Comparison of ENCODE assay signal across 9 cellular contexts in genomic region chr13:50892162-50892944, GRCh38. TPM values are rescaled to one million over a fixed set of nuclear protein-coding genes. Genes with fewer than 3 reads are reported as not detected.
A peak's percentile ranks its signal among the peaks of the same experiment; 100 is the strongest.
DNase-seq lines count a peak whose midpoint lies in the region; ATAC-seq, FAIRE-seq and TF ChIP-seq lines count a peak whose summit lies in the region.
"Had no signal": no experiment of that assay in that cellular context is flagged by ENCODE, and none has a peak within 500 bp of the region (broad histone marks: within the 10 kb centered on the region; RNA-seq: fewer than 3 reads in every experiment).

No MANE protein-coding gene starts in this region.

- peaks cover 41% of the 10 kb centered on the region for H3K4me1 Mint-ChIP-seq in activated T-cell treated with anti-CD3 and anti-CD28 coated beads, Interleukin-2, amount 50 U/mL, for 24 hours (ENCODE audit: low read depth)
- peaks cover 29% of the 10 kb centered on the region for H3K4me1 Mint-ChIP-seq in osteocyte (ENCODE audit: unreplicated experiment)
- H3K4me1 Mint-ChIP-seq in progenitor cell of endocrine pancreas (ENCODE audit: low read depth), result no peaks in the 10 kb centered on the region

- FAIRE-seq in GM18507 (lab: Jason Lieb, UNC), result peak; percentile 80

- in situ Hi-C loops in KBM-7 (cut with MboI; ENCODE audit: low pct_unique_long_range_greater_than_20kb, low sequenced_read_pairs), result no loop called here

- H3K9me3 Mint-ChIP-seq in activated T-cell treated with anti-CD3 and anti-CD28 coated beads, Interleukin-2, amount 50 U/mL, for 24 hours, result peaks cover 6% of the 10 kb centered on the region
- H3K9me3 Mint-ChIP-seq in osteocyte (ENCODE audit: unreplicated experiment) (no peaks in the 10 kb centered on the region), progenitor cell of endocrine pancreas (ENCODE audit: low read depth) (no peaks in the 10 kb centered on the region)

- H3K27me3 Mint-ChIP-seq in activated T-cell treated with anti-CD3 and anti-CD28 coated beads, Interleukin-2, amount 50 U/mL, for 24 hours, result no peaks in the 10 kb centered on the region
- H3K27me3 Mint-ChIP-seq in osteocyte (ENCODE audit: unreplicated experiment) (peaks cover 5% of the 10 kb centered on the region), progenitor cell of endocrine pancreas (peaks cover 4% of the 10 kb centered on the region)

- H3K4me3 Mint-ChIP-seq in activated T-cell treated with anti-CD3 and anti-CD28 coated beads, Interleukin-2, amount 50 U/mL, for 24 hours, result peak overlapping the region; percentile 36
- H3K4me3 Mint-ChIP-seq in osteocyte (ENCODE audit: unreplicated experiment), result no peak overlapping the region
- no peak overlapping the region for H3K4me3 Mint-ChIP-seq in progenitor cell of endocrine pancreas (ENCODE audit: low read depth)

- ATAC-seq in GM18909 (IDR thresholded peaks at IDR 0.05; ENCODE audit: poor library complexity, unreplicated experiment), result no peak
- ATAC-seq: gastrocnemius medialis had no signal

- DNase-seq in GM18507 (ENCODE audit: extremely low spot score, insufficient read length, low read depth), result no peak
- peak; percentile 75 for DNase-seq in KBM-7
- DNase-seq in activated T-cell treated with anti-CD3 and anti-CD28 coated beads, Interleukin-2, amount 50 U/mL, for 24 hours, result peak; percentile 33
- no peak for DNase-seq in osteocyte (ENCODE audit: extremely low spot score, unreplicated experiment)
- no peak for DNase-seq in dermis blood vessel endothelial cell
- DNase-seq in progenitor cell of endocrine pancreas (ENCODE audit: low spot score, unreplicated experiment), result no peak
- DNase-seq: gastrocnemius medialis had no signal

- peaks cover 8% of the 10 kb centered on the region for H3K36me3 Mint-ChIP-seq in activated T-cell treated with anti-CD3 and anti-CD28 coated beads, Interleukin-2, amount 50 U/mL, for 24 hours (ENCODE audit: low read depth)
- H3K36me3 Mint-ChIP-seq in osteocyte (ENCODE audit: unreplicated experiment), result no peaks in the 10 kb centered on the region
- H3K36me3 Mint-ChIP-seq in progenitor cell of endocrine pancreas (ENCODE audit: insufficient read depth), result no peaks in the 10 kb centered on the region

- peak overlapping the region; percentile 66 for H3K27ac Mint-ChIP-seq in activated T-cell treated with anti-CD3 and anti-CD28 coated beads, Interleukin-2, amount 50 U/mL, for 24 hours
- H3K27ac Mint-ChIP-seq in osteocyte (ENCODE audit: unreplicated experiment) (peak overlapping the region; percentile 33), progenitor cell of endocrine pancreas (no peak overlapping the region)

- TF ChIP-seq CTCF in osteocyte (IDR thresholded peaks at IDR 0.05) (no peak), progenitor cell of endocrine pancreas (IDR thresholded peaks at IDR 0.05; ENCODE audit: unreplicated experiment) (no peak)

RNA-seq across cellular contexts. Expression of gene RNASEH2B, which starts 17.2 kb away (rescaled TPM):
- 20.0 and 22.0 TPM in 2 replicates for total RNA-seq in osteocyte
- 22.5 and 25.1 TPM in 2 replicates for total RNA-seq in dermis blood vessel endothelial cell
- total RNA-seq in progenitor cell of endocrine pancreas, result 43.1 and 43.3 TPM in 2 replicates

RNA-seq across cellular contexts. Expression of gene DLEU7, which starts 48.9 kb away (rescaled TPM):
- total RNA-seq in osteocyte, result 0.16 and 0.43 TPM in 2 replicates
- not detected in 2 replicates for total RNA-seq in dermis blood vessel endothelial cell
- 0.50 and 0.93 TPM in 2 replicates for total RNA-seq in progenitor cell of endocrine pancreas
- total RNA-seq: T-helper 1 cell treated with Interleukin-12 subunit alpha and Interleukin-12 subunit beta and Interleukin-4 antibody, amounts not matched to agents 30 ng/mL and 1 ng/mL, for 36 hours had no signal

Comparison
In these comparisons a context has a peak if more than half of its experiments do, and no peak if none do; other contexts are left out.
1. DNase-seq: peak in KBM-7 (single experiment) and activated T-cell treated with anti-CD3 and anti-CD28 coated beads, Interleukin-2, amount 50 U/mL, for 24 hours (single experiment); none in GM18507 (single experiment), osteocyte (single experiment), dermis blood vessel endothelial cell (single experiment) and progenitor cell of endocrine pancreas (single experiment).